Comparison of ENCODE assay signal across 1 cellular context in genomic region chr1:159925713-159926066, GRCh38.
TF ChIP-seq lines count a peak whose summit lies in the region.

No MANE protein-coding gene starts in this region.

TF ChIP-seq in GM12878, 131 proteins besides CTCF, POLR2A, EP300 and RAD21:
- TF ChIP-seq SMARCA5 (IDR thresholded peaks at IDR 0.05), result no peak
- TF ChIP-seq BHLHE40 (IDR thresholded peaks at IDR 0.05; ENCODE audit: borderline replicate concordance in 1 of 2, low read depth in 2 of 2, low read length in 1 of 2), result no peak
- no peak for TF ChIP-seq NRF1 (conservative IDR thresholded peaks at IDR 0.05; ENCODE audit: low read depth, low read length)
- no peak for TF ChIP-seq MYC (IDR thresholded peaks at IDR 0.05; ENCODE audit: insufficient read depth, insufficient read length, insufficient replicate concordance, low read length, severe bottlenecking)
- TF ChIP-seq MXI1 (IDR thresholded peaks at IDR 0.05; ENCODE audit: low read depth, low read length), result no peak
- no peak for TF ChIP-seq ESRRA (IDR thresholded peaks at IDR 0.05; ENCODE audit: low read length)
- TF ChIP-seq IRF3 (IDR thresholded peaks at IDR 0.05), result no peak
- TF ChIP-seq KAT2A (conservative IDR thresholded peaks at IDR 0.05; ENCODE audit: control insufficient read depth, low read depth, low read length), result no peak
- TF ChIP-seq CBX3 (IDR thresholded peaks at IDR 0.05; ENCODE audit: borderline replicate concordance, low read depth), result no peak
- peak; percentile 75 for TF ChIP-seq RAD51 (IDR thresholded peaks at IDR 0.05)
- no peak for TF ChIP-seq SMAD5 (IDR thresholded peaks at IDR 0.05; ENCODE audit: low read depth)
- no peak for TF ChIP-seq FOXM1 (IDR thresholded peaks at IDR 0.05; ENCODE audit: low read depth, low read length)
- TF ChIP-seq CUX1 (IDR thresholded peaks at IDR 0.05; ENCODE audit: insufficient replicate concordance, low read depth, low read length), result no peak
- no peak for TF ChIP-seq TBL1XR1 (IDR thresholded peaks at IDR 0.05; ENCODE audit: low read depth, low read length)
- no peak for TF ChIP-seq CHD1 (IDR thresholded peaks at IDR 0.05; ENCODE audit: low read depth, low read length)
- no peak for TF ChIP-seq BRCA1 (IDR thresholded peaks at IDR 0.05; ENCODE audit: low read depth, low read length)
- TF ChIP-seq GABPA (IDR thresholded peaks at IDR 0.05; ENCODE audit: low read depth), result no peak
- TF ChIP-seq HDAC6 (IDR thresholded peaks at IDR 0.05; ENCODE audit: unreplicated experiment), result no peak
- TF ChIP-seq LARP7 (IDR thresholded peaks at IDR 0.05), result no peak
- no peak for TF ChIP-seq MEF2B (IDR thresholded peaks at IDR 0.05; ENCODE audit: partially characterized antibody, poor library complexity, severe bottlenecking)
- no peak for TF ChIP-seq POU2F2 (IDR thresholded peaks at IDR 0.05; ENCODE audit: borderline replicate concordance, low read depth, low read length)
- TF ChIP-seq ZNF384 (IDR thresholded peaks at IDR 0.05; ENCODE audit: borderline replicate concordance, low read depth, low read length), result no peak
- TF ChIP-seq ATF7 (IDR thresholded peaks at IDR 0.05; ENCODE audit: low read depth), result 0 out of 2 replicates have a peak, but pooled peaks have one; percentile 20
- TF ChIP-seq NFIC (IDR thresholded peaks at IDR 0.05; ENCODE audit: low read depth, low read length), result no peak
- TF ChIP-seq ZBTB4 (CRISPR knock-in tag; IDR thresholded peaks at IDR 0.05), result no peak
- peak; percentile 74 for TF ChIP-seq USF1 (IDR thresholded peaks at IDR 0.05; ENCODE audit: borderline replicate concordance, extremely low read length, insufficient read depth, low read depth, low read length)
- no peak for TF ChIP-seq TCF3 (IDR thresholded peaks at IDR 0.05; ENCODE audit: borderline replicate concordance, insufficient read depth, low read depth, low read length)
- TF ChIP-seq REST (IDR thresholded peaks at IDR 0.05; ENCODE audit: low read depth, low read length), result no peak
- no peak for TF ChIP-seq IRF5 (IDR thresholded peaks at IDR 0.05; ENCODE audit: borderline replicate concordance)
- no peak for TF ChIP-seq CEBPB (IDR thresholded peaks at IDR 0.05; ENCODE audit: borderline replicate concordance in 1 of 2, low read depth in 2 of 2, low read length in 2 of 2)
- no peak for TF ChIP-seq BMI1 (IDR thresholded peaks at IDR 0.05; ENCODE audit: borderline replicate concordance)
- TF ChIP-seq E2F8 (IDR thresholded peaks at IDR 0.05; ENCODE audit: low read depth, partially characterized antibody), result no peak
- TF ChIP-seq USF2 (IDR thresholded peaks at IDR 0.05; ENCODE audit: borderline replicate concordance, low read depth, low read length), result peak; percentile 19; the same call in 1 of the 2 replicates
- no peak for TF ChIP-seq ATF3 (IDR thresholded peaks at IDR 0.05; ENCODE audit: borderline replicate concordance, extremely low read depth, low read depth, low read length)
- TF ChIP-seq RELB (IDR thresholded peaks at IDR 0.05; ENCODE audit: low read depth), result peak; percentile 67; the same call in 1 of the 2 replicates
